ENCODE assay signal across 29 cellular contexts in the genomic region with DNA sequence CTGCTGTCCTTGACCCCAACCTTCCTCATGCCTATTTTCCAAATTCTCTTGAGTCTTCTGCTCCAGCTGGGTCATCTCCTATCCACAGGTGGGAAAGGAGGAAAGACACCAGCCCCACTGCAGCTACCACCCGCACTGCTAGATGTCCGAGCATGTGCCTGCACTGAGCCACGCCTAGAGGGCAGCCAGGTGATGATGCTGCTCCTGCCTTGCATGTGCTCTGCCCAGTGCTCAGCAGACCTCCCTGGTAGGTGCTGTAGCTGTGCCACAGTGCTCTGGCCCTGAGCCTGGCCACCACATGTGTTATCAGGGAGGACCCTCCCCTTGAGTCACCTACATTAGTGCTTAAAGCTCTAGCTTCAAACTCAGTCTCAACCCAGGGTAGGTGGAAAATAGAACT. TPM values are rescaled to one million over a fixed set of nuclear protein-coding genes. Genes with fewer than 3 reads are reported as not detected.
"Had no signal": no experiment of that assay in that cellular context is flagged by ENCODE, and none has a peak within 500 bp of the region (broad histone marks: within the 10 kb centered on the region; RNA-seq: fewer than 3 reads in every experiment).

No MANE protein-coding gene starts in this region.

- H3K4me3 ChIP-seq: ascending aorta, body of pancreas, MG63 had no signal

- H3K4me3 Mint-ChIP-seq: activated B cell treated with CpG ODN at 0.5 μM for 24 hours; activated CD4-positive, alpha-beta T cell treated with anti-CD3 and anti-CD28 coated beads, Interleukin-2, amount 10 ng/mL, durations not matched to agents 24 days and 14 days; activated CD8-positive, alpha-beta memory T cell treated with anti-CD3 and anti-CD28 coated beads, Interleukin-2, amount 10 ng/mL, durations not matched to agents 7 days and 5 days; activated naive CD8-positive, alpha-beta T cell treated with anti-CD3 and anti-CD28 coated beads, Interleukin-2, amount 50 U/mL, for 24 hours; activated T-cell treated with anti-CD3 and anti-CD28 coated beads, Interleukin-2, amount 50 U/mL, for 4 hours; T-helper 1 cell treated with Interleukin-12 subunit alpha and Interleukin-12 subunit beta and Interleukin-4 antibody, amounts not matched to agents 30 μg/mL and 1 μg/mL, for 36 hours had no signal

- H3K4me2 ChIP-seq: KMS-11 had no signal

- H3K36me3 ChIP-seq: ascending aorta, MG63 had no signal

- H3K27me3 Mint-ChIP-seq: activated CD8-positive, alpha-beta memory T cell treated with anti-CD3 and anti-CD28 coated beads, Interleukin-2, amount 10 ng/mL, durations not matched to agents 7 days and 5 days; activated naive CD8-positive, alpha-beta T cell treated with anti-CD3 and anti-CD28 coated beads, Interleukin-2, amount 50 U/mL, for 24 hours had no signal

- H3K9ac ChIP-seq: KMS-11 had no signal

- H3K4me1 ChIP-seq: ascending aorta, body of pancreas had no signal

- H3K27ac ChIP-seq: ascending aorta, body of pancreas, KMS-11 had no signal

- H3K36me3 Mint-ChIP-seq: activated CD8-positive, alpha-beta memory T cell treated with anti-CD3 and anti-CD28 coated beads, Interleukin-2, amount 10 ng/mL, durations not matched to agents 7 days and 5 days; activated naive CD4-positive, alpha-beta T cell treated with anti-CD3 and anti-CD28 coated beads, Interleukin-2, amount 50 U/mL, for 72 hours had no signal

- H3K9me3 ChIP-seq: ascending aorta, body of pancreas, MG63 had no signal

- DNase-seq: activated B cell treated with CpG ODN at 0.5 μM for 24 hours; activated CD4-positive, alpha-beta T cell treated with anti-CD3 and anti-CD28 coated beads for 1 hour; activated CD4-positive, alpha-beta T cell treated with anti-CD3 and anti-CD28 coated beads, Interleukin-2, amount 10 ng/mL, durations not matched to agents 24 days and 14 days; activated CD4-positive, alpha-beta T cell treated with anti-CD3 and anti-CD28 coated beads, Interleukin-2, amount 50 U/mL, for 48 hours; activated CD8-positive, alpha-beta memory T cell treated with anti-CD3 and anti-CD28 coated beads, Interleukin-2, amount 10 ng/mL, durations not matched to agents 7 days and 5 days; activated effector memory CD4-positive, alpha-beta T cell treated with anti-CD3 and anti-CD28 coated beads, Interleukin-2, amount 50 U/mL, for 16 hours; activated naive CD4-positive, alpha-beta T cell treated with Interleukin-2 at 50 U/mL for 16 hours; activated naive CD8-positive, alpha-beta T cell treated with anti-CD3 and anti-CD28 coated beads, Interleukin-2, amount 50 U/mL, for 24 hours; activated T-cell treated with anti-CD3 and anti-CD28 coated beads, Interleukin-2, amount 50 U/mL, for 4 hours; amniotic stem cell; central memory CD4-positive, alpha-beta T cell; MG63; NCI-H1105; NCI-H1436; NCI-H187 treated with DMSO at 0.1 percent for 48 hours; NCI-H2171 treated with DMSO at 0.1 percent for 48 hours; NCI-H345; NCI-H510A; NCI-H526 treated with DMSO at 0.1 percent for 48 hours; SHP77 treated with DMSO at 0.1 percent for 48 hours; T-helper 9 cell had no signal

- ATAC-seq: activated CD8-positive, alpha-beta memory T cell treated with anti-CD3 and anti-CD28 coated beads, Interleukin-2, amount 10 ng/mL, durations not matched to agents 7 days and 5 days; activated naive CD4-positive, alpha-beta T cell treated with anti-CD3 and anti-CD28 coated beads, Interleukin-2, amount 50 U/mL, for 72 hours; activated naive CD8-positive, alpha-beta T cell treated with anti-CD3 and anti-CD28 coated beads, Interleukin-2, amount 50 U/mL, for 24 hours; activated T-cell treated with anti-CD3 and anti-CD28 coated beads, Interleukin-2, amount 50 U/mL, for 4 hours; body of pancreas had no signal

- FAIRE-seq: bronchial epithelial cell, RCC 7860 had no signal

- H3K9me3 Mint-ChIP-seq: activated B cell treated with CpG ODN at 0.5 μM for 24 hours; activated CD4-positive, alpha-beta T cell treated with anti-CD3 and anti-CD28 coated beads, Interleukin-2, amount 10 ng/mL, durations not matched to agents 24 days and 14 days; activated naive CD4-positive, alpha-beta T cell treated with anti-CD3 and anti-CD28 coated beads, Interleukin-2, amount 50 U/mL, for 72 hours; activated naive CD8-positive, alpha-beta T cell treated with anti-CD3 and anti-CD28 coated beads, Interleukin-2, amount 50 U/mL, for 24 hours; activated T-cell treated with anti-CD3 and anti-CD28 coated beads, Interleukin-2, amount 50 U/mL, for 4 hours; T-helper 1 cell treated with Interleukin-12 subunit alpha and Interleukin-12 subunit beta and Interleukin-4 antibody, amounts not matched to agents 30 μg/mL and 1 μg/mL, for 36 hours had no signal

- H3K27ac Mint-ChIP-seq: activated B cell treated with CpG ODN at 0.5 μM for 24 hours; activated CD4-positive, alpha-beta T cell treated with anti-CD3 and anti-CD28 coated beads, Interleukin-2, amount 10 ng/mL, durations not matched to agents 24 days and 14 days; activated CD8-positive, alpha-beta memory T cell treated with anti-CD3 and anti-CD28 coated beads, Interleukin-2, amount 10 ng/mL, durations not matched to agents 7 days and 5 days; activated naive CD4-positive, alpha-beta T cell treated with anti-CD3 and anti-CD28 coated beads, Interleukin-2, amount 50 U/mL, for 72 hours; activated naive CD8-positive, alpha-beta T cell treated with anti-CD3 and anti-CD28 coated beads, Interleukin-2, amount 50 U/mL, for 24 hours; T-helper 1 cell treated with Interleukin-12 subunit alpha and Interleukin-12 subunit beta and Interleukin-4 antibody, amounts not matched to agents 30 μg/mL and 1 μg/mL, for 36 hours had no signal

- H3K4me1 Mint-ChIP-seq: activated B cell treated with CpG ODN at 0.5 μM for 24 hours; activated CD8-positive, alpha-beta memory T cell treated with anti-CD3 and anti-CD28 coated beads, Interleukin-2, amount 10 ng/mL, durations not matched to agents 7 days and 5 days had no signal

- H3K27me3 ChIP-seq: ascending aorta, body of pancreas, MG63 had no signal

RNA-seq across cellular contexts. Expression of gene CYSLTR2, which starts 6.9 kb away (rescaled TPM):
- total RNA-seq: bronchial epithelial cell, chondrocyte had no signal
